23 cellular contexts compared by ENCODE assay signal in the genomic region with DNA sequence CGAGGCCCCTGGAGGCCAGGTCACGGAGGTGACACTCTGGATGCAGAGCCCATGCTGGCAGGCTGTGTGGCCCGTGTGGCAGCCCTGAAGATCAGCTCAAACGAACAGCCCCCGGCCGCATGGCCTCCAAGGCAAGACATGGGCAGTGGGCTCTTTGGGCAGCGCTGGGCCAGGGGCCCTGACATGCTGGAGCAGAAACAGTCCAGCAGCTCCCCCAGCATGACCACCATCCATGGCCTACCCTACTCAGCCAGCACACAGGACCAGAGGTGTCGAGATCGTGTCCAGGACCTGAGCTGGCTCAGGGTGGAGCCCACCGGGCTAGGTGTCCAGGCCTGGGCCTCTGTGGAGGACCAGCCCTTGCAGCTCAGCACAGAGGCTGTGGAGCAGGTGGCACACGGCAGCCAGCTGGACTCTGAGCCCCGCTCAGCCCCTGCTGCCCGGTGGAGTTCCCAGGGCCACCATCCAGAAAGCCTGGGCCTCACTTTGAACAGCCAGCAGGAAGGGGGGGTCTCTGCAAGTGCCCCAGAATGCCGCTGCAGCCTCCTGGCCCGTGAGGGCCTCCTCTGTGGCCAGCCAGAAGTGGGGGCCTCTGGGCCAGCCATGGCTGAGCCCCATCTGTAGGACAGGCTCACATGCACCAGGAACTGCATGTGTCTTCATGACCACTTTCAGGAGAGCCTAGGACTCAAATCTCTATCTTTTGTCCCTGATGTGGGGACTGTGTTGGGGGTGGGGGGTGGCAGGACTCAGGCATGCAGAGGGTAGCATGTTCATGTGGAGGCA. TPM values are rescaled to one million over a fixed set of nuclear protein-coding genes. Genes with fewer than 3 reads are reported as not detected.
A peak's percentile ranks its signal among the peaks of the same experiment; 100 is the strongest.
DNase-seq lines count a peak whose midpoint lies in the region; ATAC-seq and TF ChIP-seq lines count a peak whose summit lies in the region.
"Had no signal": no experiment of that assay in that cellular context is flagged by ENCODE, and none has a peak within 500 bp of the region (broad histone marks: within the 10 kb centered on the region; RNA-seq: fewer than 3 reads in every experiment).

No MANE protein-coding gene starts in this region.

- TF ChIP-seq CTCF in osteocyte (IDR thresholded peaks at IDR 0.05): no peak
- no peak for TF ChIP-seq CTCF in GM10248 (IDR thresholded peaks at IDR 0.05; ENCODE audit: control extremely low read depth, extremely low read depth, low read depth, missing control alignments)

- no peak for ATAC-seq in HG02571 (IDR thresholded peaks at IDR 0.05; ENCODE audit: unreplicated experiment)
- ATAC-seq: A549, GM12878 had no signal

- peak; percentile 24 for DNase-seq in G401 (ENCODE audit: low spot score)
- peak; percentile 36 for DNase-seq in islet precursor cell
- DNase-seq in mesenteric fat pad (ENCODE audit: low spot score): peak; percentile 81
- DNase-seq in osteocyte (ENCODE audit: extremely low spot score, unreplicated experiment): peak; percentile 80
- DNase-seq in T-helper 2 cell treated with Interferon-gamma antibody and Interleukin-4, amounts not matched to agents 5 μg/mL and 100 μg/mL, for 36 hours (ENCODE audit: low spot score): no peak
- DNase-seq in GM10248 (ENCODE audit: extremely low spot score): no peak
- DNase-seq: 8988T; ACHN; AML-193; BE2C; CD4-positive, alpha-beta T cell; CD8-positive, alpha-beta memory T cell; DMS53; DMS79 treated with DMSO at 0.1 percent for 48 hours; GM23248; H7; HCEC 1CT had no signal

- in situ Hi-C loops in G401 (cut with HindIII; ENCODE audit: low sequenced_read_pairs): no loop called here

- no peak overlapping the region for H3K4me3 Mint-ChIP-seq in osteocyte (ENCODE audit: unreplicated experiment)
- H3K4me3 Mint-ChIP-seq in T-helper 2 cell treated with Interferon-gamma antibody and Interleukin-4, amounts not matched to agents 5 μg/mL and 100 μg/mL, for 36 hours: no peak overlapping the region
- H3K4me3 Mint-ChIP-seq: CD14-positive monocyte; CD4-positive, alpha-beta T cell; CD8-positive, alpha-beta memory T cell had no signal

- H3K27me3 Mint-ChIP-seq in osteocyte (ENCODE audit: unreplicated experiment): no peaks in the 10 kb centered on the region
- no peaks in the 10 kb centered on the region for H3K27me3 Mint-ChIP-seq in T-helper 2 cell treated with Interferon-gamma antibody and Interleukin-4, amounts not matched to agents 5 μg/mL and 100 μg/mL, for 36 hours (ENCODE audit: low read depth)

- CTCF ChIA-PET in GM10248 (lab: Yijun Ruan, JAX): interaction anchor here (1.9 kb wide), 1 partner anchor 8 kb away, joined by 7 read pairs; no protein-coding TSS in a partner anchor

- POLR2A ChIA-PET in GM10248 (lab: Yijun Ruan, JAX): no interaction called here

- no peaks in the 10 kb centered on the region for H3K9me3 Mint-ChIP-seq in osteocyte (ENCODE audit: unreplicated experiment)
- no peaks in the 10 kb centered on the region for H3K9me3 Mint-ChIP-seq in T-helper 2 cell treated with Interferon-gamma antibody and Interleukin-4, amounts not matched to agents 5 μg/mL and 100 μg/mL, for 36 hours
- H3K9me3 Mint-ChIP-seq: CD4-positive, alpha-beta T cell; CD8-positive, alpha-beta memory T cell had no signal

- no peak overlapping the region for H3K27ac Mint-ChIP-seq in osteocyte (ENCODE audit: unreplicated experiment)
- H3K27ac Mint-ChIP-seq in T-helper 2 cell treated with Interferon-gamma antibody and Interleukin-4, amounts not matched to agents 5 μg/mL and 100 μg/mL, for 36 hours: no peak overlapping the region
- H3K27ac Mint-ChIP-seq: CD14-positive monocyte; CD4-positive, alpha-beta T cell; CD8-positive, alpha-beta memory T cell had no signal

- no peaks in the 10 kb centered on the region for H3K36me3 Mint-ChIP-seq in osteocyte (ENCODE audit: unreplicated experiment)
- no peaks in the 10 kb centered on the region for H3K36me3 Mint-ChIP-seq in T-helper 2 cell treated with Interferon-gamma antibody and Interleukin-4, amounts not matched to agents 5 μg/mL and 100 μg/mL, for 36 hours (ENCODE audit: low read depth)
- H3K36me3 Mint-ChIP-seq: CD14-positive monocyte; CD8-positive, alpha-beta memory T cell had no signal

- no peaks in the 10 kb centered on the region for H3K4me1 Mint-ChIP-seq in osteocyte (ENCODE audit: unreplicated experiment)
- no peaks in the 10 kb centered on the region for H3K4me1 Mint-ChIP-seq in T-helper 2 cell treated with Interferon-gamma antibody and Interleukin-4, amounts not matched to agents 5 μg/mL and 100 μg/mL, for 36 hours (ENCODE audit: low read depth)
- H3K4me1 Mint-ChIP-seq: CD14-positive monocyte; CD8-positive, alpha-beta memory T cell had no signal

RNA-seq across cellular contexts. Expression of a gene that starts 8.9 kb away (rescaled TPM):
- not detected in 2 replicates for total RNA-seq in G401 (2014; rRNA removed; shearing (Covaris generic))
- not detected for total RNA-seq in mesenteric fat pad
- total RNA-seq in osteocyte: not detected in 2 replicates
- total RNA-seq: CD4-positive, alpha-beta T cell; CD8-positive, alpha-beta memory T cell; Daoy; GM12878; GM23248 had no signal

RNA-seq across cellular contexts. Expression of a gene that starts 35.4 kb away (rescaled TPM):
- not detected in 2 replicates for total RNA-seq in G401 (2014; rRNA removed; shearing (Covaris generic))
- total RNA-seq in mesenteric fat pad (not detected), osteocyte (not detected in 2 replicates)
- total RNA-seq: CD4-positive, alpha-beta T cell; CD8-positive, alpha-beta memory T cell; Daoy; GM12878; GM23248; H1 had no signal

Comparison
In these comparisons a context has a peak if more than half of its experiments do, and no peak if none do; other contexts are left out.
1. DNase-seq: peak in G401 (single experiment), islet precursor cell (single experiment), mesenteric fat pad (single experiment) and osteocyte (single experiment); none in T-helper 2 cell treated with Interferon-gamma antibody and Interleukin-4, amounts not matched to agents 5 μg/mL and 100 μg/mL, for 36 hours (single experiment) and GM10248 (single experiment).